Comparison of ENCODE assay signal across 15 cellular contexts in the genomic region with DNA sequence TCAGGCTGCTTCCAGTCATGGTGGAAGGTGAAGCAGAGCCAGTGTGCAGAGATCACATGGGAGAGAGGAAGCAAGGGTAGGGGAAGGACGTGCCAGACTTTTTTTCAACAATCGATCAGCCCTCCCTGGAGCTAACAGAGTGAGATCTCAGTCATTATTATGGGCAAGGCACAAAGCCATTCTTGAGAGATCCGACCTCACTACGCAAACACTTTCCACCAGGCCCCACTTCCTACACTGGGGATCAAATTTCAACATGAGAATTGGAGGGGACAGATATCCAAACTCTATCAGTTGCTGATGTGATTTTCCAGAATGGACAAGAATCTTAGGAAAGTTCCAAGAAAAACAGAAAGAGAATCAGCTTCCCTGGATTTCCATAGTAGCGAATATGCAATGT.
DNase-seq lines count a peak whose midpoint lies in the region; ATAC-seq and TF ChIP-seq lines count a peak whose summit lies in the region.
"Had no signal": no experiment of that assay in that cellular context is flagged by ENCODE, and none has a peak within 500 bp of the region (broad histone marks: within the 10 kb centered on the region; RNA-seq: fewer than 3 reads in every experiment).

No MANE protein-coding gene starts in this region.

- no peak for TF ChIP-seq CTCF in activated B cell treated with CpG ODN at 0.5 μM for 24 hours (IDR thresholded peaks at IDR 0.05)

- intact Hi-C loops in activated B cell treated with CpG ODN at 0.5 μM for 24 hours (cut with micrococcal nuclease): no loop called here

- CTCF ChIA-PET in activated B cell treated with CpG ODN at 0.5 μM for 24 hours (lab: Charles Lee): interaction anchor here (1.2 kb wide), 1 partner anchor 58 kb away, joined by 3 read pairs; no protein-coding TSS in a partner anchor

- H4K5ac ChIP-seq in mesendoderm (ENCODE audit: low read length): no peak overlapping the region

- H3K36me3 Mint-ChIP-seq in activated B cell treated with CpG ODN at 0.5 μM for 24 hours (ENCODE audit: low read depth) (peaks cover 9% of the 10 kb centered on the region), naive B cell (no peaks in the 10 kb centered on the region)
- H3K36me3 Mint-ChIP-seq: CD8-positive, alpha-beta T cell had no signal

- WGBS in mesendoderm (ENCODE audit: extremely low coverage, insufficient coverage, low lambda C conversion rate): no CpG with 5 or more reads among the region's 5 CpGs

- H3K4me3 ChIP-seq in mesendoderm (ENCODE audit: low read length): no peak overlapping the region
- H3K4me3 ChIP-seq: BLaER1 treated with 17β-estradiol and CSF1 and Interleukin-3, amounts not matched to agents 10 nM and 100 nM; SK-N-MC had no signal

- no peak overlapping the region for H4K8ac ChIP-seq in mesendoderm (ENCODE audit: low read depth, low read length)

- H3K27me3 ChIP-seq in mesendoderm (ENCODE audit: insufficient read depth, low read length, poor library complexity): no peaks in the 10 kb centered on the region
- H3K27me3 ChIP-seq: BLaER1 treated with 17β-estradiol and CSF1 and Interleukin-3, amounts not matched to agents 10 nM and 100 nM had no signal

- H3K27ac Mint-ChIP-seq in activated B cell treated with CpG ODN at 0.5 μM for 24 hours (peak overlapping the region; percentile 91), naive B cell (peak overlapping the region; percentile 44 to 96 (median 90))
- H3K27ac Mint-ChIP-seq: CD8-positive, alpha-beta T cell had no signal

- H2AK5ac ChIP-seq in mesendoderm (ENCODE audit: low read length): no peak overlapping the region

- H3K4me3 Mint-ChIP-seq in activated B cell treated with CpG ODN at 0.5 μM for 24 hours (peak overlapping the region; percentile 59), naive B cell (peak overlapping the region in 5 of 8 donors; percentile 23 to 94 (median 87))
- H3K4me3 Mint-ChIP-seq: CD8-positive, alpha-beta T cell had no signal

- no peaks in the 10 kb centered on the region for H3K79me2 ChIP-seq in mesendoderm (ENCODE audit: control insufficient read depth, insufficient read depth, low read length)

- H3K18ac ChIP-seq in mesendoderm (ENCODE audit: low read length): no peak overlapping the region

- H3K4me1 ChIP-seq in mesendoderm (ENCODE audit: control insufficient read depth, low read depth, low read length): no peaks in the 10 kb centered on the region

- no peak overlapping the region for H3K4me2 ChIP-seq in mesendoderm (ENCODE audit: low read length)
- H3K4me2 ChIP-seq: BLaER1 treated with 17β-estradiol and CSF1 and Interleukin-3, amounts not matched to agents 10 nM and 100 nM had no signal

- no peaks in the 10 kb centered on the region for H3K36me3 ChIP-seq in mesendoderm (ENCODE audit: control insufficient read depth, insufficient read depth, low read length)
- H3K36me3 ChIP-seq: BLaER1 treated with 17β-estradiol and CSF1 and Interleukin-3, amounts not matched to agents 10 nM and 100 nM had no signal

- H3K27ac ChIP-seq in mesendoderm (ENCODE audit: low read depth, low read length): no peak overlapping the region
- H3K27ac ChIP-seq: BLaER1 treated with 17β-estradiol and CSF1 and Interleukin-3, amounts not matched to agents 10 nM and 100 nM; SK-N-MC had no signal

- H3K27me3 Mint-ChIP-seq in activated B cell treated with CpG ODN at 0.5 μM for 24 hours (no peaks in the 10 kb centered on the region), naive B cell (peaks cover 0 to 5% (median 0%) of the 10 kb centered on the region in 3 donors)

- H3K56ac ChIP-seq in mesendoderm (ENCODE audit: low read length): no peak overlapping the region

- H3K79me1 ChIP-seq in mesendoderm (ENCODE audit: low read length): no peaks in the 10 kb centered on the region

- no peak overlapping the region for H3K23ac ChIP-seq in mesendoderm (ENCODE audit: low read length)

- no peak overlapping the region for H3K4ac ChIP-seq in mesendoderm (ENCODE audit: low read depth, low read length)

- no peak overlapping the region for H2BK15ac ChIP-seq in mesendoderm (replicated peaks; ENCODE audit: low read depth)

- DNase-seq in NCI-H345 (lab: John Stamatoyannopoulos, UW): peak; percentile 22
- DNase-seq in NCI-H345 treated with DMSO at 0.1 percent for 48 hours (lab: John Stamatoyannopoulos, UW; ENCODE audit: unreplicated experiment): no peak
- peak; percentile 22 for DNase-seq in COLO668 (lab: John Stamatoyannopoulos, UW; ENCODE audit: unreplicated experiment)
- no peak for DNase-seq in activated B cell treated with CpG ODN at 0.5 μM for 24 hours
- no peak for DNase-seq in naive B cell
- DNase-seq in mesendoderm: no peak
- DNase-seq: CD8-positive, alpha-beta T cell; GOT3; KBM-7; NCI-H1417; NCI-H2081 treated with DMSO at 0.1 percent for 48 hours; NK-92 treated with Interleukin-12 subunit alpha and Interleukin-12 subunit beta, amount 100 ng/mL, for 24 hours had no signal

- H3K9me3 Mint-ChIP-seq in activated B cell treated with CpG ODN at 0.5 μM for 24 hours: peaks cover 3% of the 10 kb centered on the region
- peaks cover 0 to 2% (median 0%) of the 10 kb centered on the region in 7 donors for H3K9me3 Mint-ChIP-seq in naive B cell
- H3K9me3 Mint-ChIP-seq: CD8-positive, alpha-beta T cell had no signal

- H3K4me1 Mint-ChIP-seq in activated B cell treated with CpG ODN at 0.5 μM for 24 hours: peaks cover 74% of the 10 kb centered on the region
- H3K4me1 Mint-ChIP-seq in naive B cell: peaks cover 50 to 81% (median 53%) of the 10 kb centered on the region in 3 donors

- ATAC-seq in activated B cell treated with CpG ODN at 0.5 μM for 24 hours (ENCODE audit: low read depth): no peak
- no peak for ATAC-seq in naive B cell (ENCODE audit: low read depth in 2 of 2)
- ATAC-seq in HG03045 (IDR thresholded peaks at IDR 0.05; ENCODE audit: unreplicated experiment): no peak
- ATAC-seq: CD8-positive, alpha-beta T cell had no signal

- H2BK120ac ChIP-seq in mesendoderm (ENCODE audit: low read depth, low read length): no peak overlapping the region

- POLR2A ChIA-PET in activated B cell treated with CpG ODN at 0.5 μM for 24 hours (lab: Charles Lee): interaction anchor here (0.5 kb wide), 1 partner anchor 1663 kb away, joined by 6 read pairs; no protein-coding TSS in a partner anchor

- no peak overlapping the region for H3K9ac ChIP-seq in mesendoderm (ENCODE audit: low read length)
- H3K9ac ChIP-seq: BLaER1 treated with 17β-estradiol and CSF1 and Interleukin-3, amounts not matched to agents 10 nM and 100 nM had no signal

- H2BK5ac ChIP-seq in mesendoderm (ENCODE audit: low read length): no peak overlapping the region

Comparison
In these comparisons a context has a peak if more than half of its experiments do, and no peak if none do; other contexts are left out.
1. DNase-seq: peak in NCI-H345 (single experiment) and COLO668 (single experiment); none in NCI-H345 treated with DMSO at 0.1 percent for 48 hours (single experiment), activated B cell treated with CpG ODN at 0.5 μM for 24 hours (single experiment), naive B cell (single experiment) and mesendoderm (single experiment).